Comparison of ENCODE assay signal across 8 cellular contexts in genomic region chr11:65430406-65431217, GRCh38. TPM values are rescaled to one million over a fixed set of nuclear protein-coding genes. Genes with fewer than 3 reads are reported as not detected.
DNase-seq lines count a peak whose midpoint lies in the region; ATAC-seq, FAIRE-seq and TF ChIP-seq lines count a peak whose summit lies in the region.

No MANE protein-coding gene starts in this region.

- FAIRE-seq in GM19239 (lab: Jason Lieb, UNC) = no peak

- no peaks in the 10 kb centered on the region for H3K27me3 ChIP-seq in SU-DHL-6 (ENCODE audit: low read length)
- H3K27me3 ChIP-seq in skeletal muscle tissue (ENCODE audit: control insufficient read depth in 3 of 3, insufficient read depth in 3 of 3, low read length in 3 of 3) = no peaks in the 10 kb centered on the region

- H3K4me3 ChIP-seq in GM12875 (ENCODE audit: low read depth, low read length) = peak overlapping the region; percentile 46
- H3K4me3 ChIP-seq in SU-DHL-6 (ENCODE audit: insufficient read depth, low read length, poor library complexity, severe bottlenecking) = peak overlapping the region; percentile 25
- peak overlapping the region; percentile 53 to 100 (median 90) for H3K4me3 ChIP-seq in skeletal muscle tissue (ENCODE audit: low read length in 3 of 3)

- H3K4me2 ChIP-seq in SU-DHL-6 (ENCODE audit: low read depth, low read length, poor library complexity, severe bottlenecking) = peak overlapping the region; percentile 98

- H3K9me2 ChIP-seq in SU-DHL-6 (replicated peaks; ENCODE audit: insufficient read depth, low read length) = no peaks in the 10 kb centered on the region

- H3K9me3 ChIP-seq in SU-DHL-6 (ENCODE audit: insufficient read depth, low read length) (no peaks in the 10 kb centered on the region), skeletal muscle tissue (ENCODE audit: control insufficient read depth in 3 of 3, low read length in 3 of 3) (no peaks in the 10 kb centered on the region)

- peaks cover 63 to 76% (median 64%) of the 10 kb centered on the region in 3 donors for H3K4me1 ChIP-seq in skeletal muscle tissue (ENCODE audit: control insufficient read depth in 3 of 3, insufficient read depth in 3 of 3, low read length in 3 of 3)

- TF ChIP-seq CTCF in GM12875 (IDR thresholded peaks at IDR 0.05; ENCODE audit: borderline replicate concordance, insufficient read depth, low read depth, low read length) = no peak
- no peak for TF ChIP-seq CTCF in SU-DHL-6 (IDR thresholded peaks at IDR 0.05; ENCODE audit: insufficient read depth, low read length, poor library complexity, severe bottlenecking)

- peak; percentile 82 for DNase-seq in fibroblast of gingiva (ENCODE audit: low read depth)
- no peak for DNase-seq in stimulated activated naive CD4-positive, alpha-beta T cell treated with Interleukin-2 at 50 U/mL for 16 hours (lab: John Stamatoyannopoulos, UW)
- DNase-seq in GM19239 (ENCODE audit: insufficient read length, low spot score) = no peak
- DNase-seq in NCI-H2081 treated with DMSO at 0.1 percent for 48 hours (lab: John Stamatoyannopoulos, UW) = no peak

- H3K27ac ChIP-seq in SU-DHL-6 (ENCODE audit: low read depth, low read length) (peak overlapping the region; percentile 98), skeletal muscle tissue (ENCODE audit: low read depth, low read length) (peak overlapping the region; percentile 99)

- peak overlapping the region; percentile 99 for H3K9ac ChIP-seq in SU-DHL-6 (ENCODE audit: low read length)
- H3K9ac ChIP-seq in skeletal muscle tissue (ENCODE audit: low read depth in 1 of 3, low read length in 3 of 3) = peak overlapping the region; percentile 99 to 100 (median 100)

- H2AFZ ChIP-seq in SU-DHL-6 (ENCODE audit: low read depth, low read length, severe bottlenecking) = no peak overlapping the region

- peaks cover 98% of the 10 kb centered on the region for H3F3A ChIP-seq in SU-DHL-6 (ENCODE audit: insufficient read depth)

- peaks cover 73% of the 10 kb centered on the region for H3K79me2 ChIP-seq in SU-DHL-6 (ENCODE audit: insufficient read depth, low read length)

- H4K20me1 ChIP-seq in SU-DHL-6 (ENCODE audit: low read depth, low read length) = no peaks in the 10 kb centered on the region

- H3K36me3 ChIP-seq in SU-DHL-6 (ENCODE audit: low read length) (peaks cover 11% of the 10 kb centered on the region), skeletal muscle tissue (ENCODE audit: control insufficient read depth in 3 of 3, insufficient read depth in 3 of 3, low read length in 3 of 3) (peaks cover 39 to 76% (median 58%) of the 10 kb centered on the region in 3 donors)

- no peak for ATAC-seq in GM19395 (IDR thresholded peaks at IDR 0.05; ENCODE audit: unreplicated experiment)

RNA-seq across cellular contexts. Expression of gene NEAT1, which starts 8.0 kb away (rescaled TPM):
- total RNA-seq in skeletal muscle tissue = 26.1 TPM

RNA-seq across cellular contexts. Expression of gene FRMD8, which starts 44.2 kb away (rescaled TPM):
- 8.4 TPM for total RNA-seq in skeletal muscle tissue

RNA-seq across cellular contexts. Expression of gene SLC25A45, which starts 48.2 kb away (rescaled TPM):
- total RNA-seq in skeletal muscle tissue = 3.7 TPM

Comparison
In these comparisons a context has a peak if more than half of its experiments do, and no peak if none do; other contexts are left out.
1. H3K4me3 ChIP-seq: peak in every context shown above with its lines; median percentile 90 in skeletal muscle tissue; 46 in GM12875; 25 in SU-DHL-6.